In the genomic region with DNA sequence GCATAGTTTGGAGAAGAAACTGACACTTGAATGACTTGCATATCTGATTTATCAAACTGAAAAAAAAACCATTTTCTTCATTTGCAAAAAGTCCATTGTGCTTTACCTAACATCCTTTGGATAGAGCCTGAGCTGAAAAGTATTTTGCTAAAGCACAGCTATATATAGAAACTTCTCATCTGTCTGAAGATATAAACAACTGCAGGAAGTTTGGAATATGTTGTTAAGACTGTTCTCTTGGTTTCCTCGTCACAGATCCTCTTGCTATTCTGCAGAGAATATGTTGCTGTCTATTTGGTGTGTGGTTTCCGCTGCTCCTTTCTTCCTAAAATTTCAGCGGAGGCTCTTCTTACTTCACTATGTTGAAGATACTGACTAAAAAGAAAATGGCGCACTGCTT, we compare ENCODE assay signal across 15 cellular contexts.
"Had no signal": no experiment of that assay in that cellular context is flagged by ENCODE, and none has a peak within 500 bp of the region (broad histone marks: within the 10 kb centered on the region; RNA-seq: fewer than 3 reads in every experiment).

No MANE protein-coding gene starts in this region.

- DNase-seq: activated CD4-positive, alpha-beta T cell treated with anti-CD3 and anti-CD28 coated beads, Interleukin-2, amount 10 ng/mL, durations not matched to agents 24 days and 14 days; activated CD4-positive, CD25-positive, alpha-beta regulatory T cell; activated CD8-positive, alpha-beta memory T cell treated with anti-CD3 and anti-CD28 coated beads, Interleukin-2, amount 50 U/mL, for 4 hours; activated CD8-positive, alpha-beta T cell treated with anti-CD3 and anti-CD28 coated beads, Interleukin-2, amount 10 ng/mL, durations not matched to agents 7 days and 5 days; activated gamma-delta T cell; activated T-cell treated with anti-CD3 and anti-CD28 coated beads, Interleukin-2, amount 50 U/mL, for 72 hours; brain microvascular endothelial cell; effector memory CD4-positive, alpha-beta T cell; stimulated activated CD4-positive, alpha-beta T cell treated with anti-CD3 and anti-CD28 coated beads, Interleukin-2, amount 100 ng/mL, for 48 hours; SW 1271; thyroid gland had no signal

- H3K27ac Mint-ChIP-seq: activated CD4-positive, alpha-beta T cell treated with anti-CD3 and anti-CD28 coated beads, Interleukin-2, amount 10 ng/mL, durations not matched to agents 24 days and 14 days; activated CD8-positive, alpha-beta T cell treated with anti-CD3 and anti-CD28 coated beads, Interleukin-2, amount 10 ng/mL, durations not matched to agents 7 days and 5 days; activated naive CD8-positive, alpha-beta T cell; activated T-cell treated with anti-CD3 and anti-CD28 coated beads, Interleukin-2, amount 50 U/mL, for 72 hours; dendritic cell treated with granulocyte-macrophage colony-stimulating factor and Interleukin-4, amounts not matched to agents 40 ng/mL and 50 ng/mL, for 4 days; stimulated activated memory B cell treated with anti-CD40 and anti-IgM and Interleukin-4, amounts not matched to agents 10 μg/mL and 1 μg/mL and 100 μg/mL, for 72 hours had no signal

- ATAC-seq: activated CD8-positive, alpha-beta T cell treated with anti-CD3 and anti-CD28 coated beads, Interleukin-2, amount 10 ng/mL, durations not matched to agents 7 days and 5 days; activated T-cell treated with anti-CD3 and anti-CD28 coated beads, Interleukin-2, amount 50 U/mL, for 72 hours; stimulated activated memory B cell treated with anti-CD40 and anti-IgM and Interleukin-4, amounts not matched to agents 10 μg/mL and 1 μg/mL and 100 μg/mL, for 72 hours had no signal

- H3K36me3 Mint-ChIP-seq: activated naive CD8-positive, alpha-beta T cell; stimulated activated memory B cell treated with anti-CD40 and anti-IgM and Interleukin-4, amounts not matched to agents 10 μg/mL and 1 μg/mL and 100 μg/mL, for 72 hours had no signal

- H3K4me3 Mint-ChIP-seq: activated CD4-positive, alpha-beta T cell treated with anti-CD3 and anti-CD28 coated beads, Interleukin-2, amount 10 ng/mL, durations not matched to agents 24 days and 14 days; activated CD8-positive, alpha-beta T cell treated with anti-CD3 and anti-CD28 coated beads, Interleukin-2, amount 10 ng/mL, durations not matched to agents 7 days and 5 days; activated naive CD8-positive, alpha-beta T cell; activated T-cell treated with anti-CD3 and anti-CD28 coated beads, Interleukin-2, amount 50 U/mL, for 72 hours; dendritic cell treated with granulocyte-macrophage colony-stimulating factor and Interleukin-4, amounts not matched to agents 40 ng/mL and 50 ng/mL, for 4 days; neural crest cell; stimulated activated memory B cell treated with anti-CD40 and anti-IgM and Interleukin-4, amounts not matched to agents 10 μg/mL and 1 μg/mL and 100 μg/mL, for 72 hours had no signal

- H3K4me3 ChIP-seq: thyroid gland had no signal

- H3K27me3 Mint-ChIP-seq: activated CD4-positive, alpha-beta T cell treated with anti-CD3 and anti-CD28 coated beads, Interleukin-2, amount 10 ng/mL, durations not matched to agents 24 days and 14 days; dendritic cell treated with granulocyte-macrophage colony-stimulating factor and Interleukin-4, amounts not matched to agents 40 ng/mL and 50 ng/mL, for 4 days had no signal

- H3K4me1 Mint-ChIP-seq: activated CD4-positive, alpha-beta T cell treated with anti-CD3 and anti-CD28 coated beads, Interleukin-2, amount 10 ng/mL, durations not matched to agents 24 days and 14 days; stimulated activated memory B cell treated with anti-CD40 and anti-IgM and Interleukin-4, amounts not matched to agents 10 μg/mL and 1 μg/mL and 100 μg/mL, for 72 hours had no signal

- H3K9me3 Mint-ChIP-seq: activated CD4-positive, alpha-beta T cell treated with anti-CD3 and anti-CD28 coated beads, Interleukin-2, amount 10 ng/mL, durations not matched to agents 24 days and 14 days; activated T-cell treated with anti-CD3 and anti-CD28 coated beads, Interleukin-2, amount 50 U/mL, for 72 hours; dendritic cell treated with granulocyte-macrophage colony-stimulating factor and Interleukin-4, amounts not matched to agents 40 ng/mL and 50 ng/mL, for 4 days had no signal
